ENCODE assay signal across 14 cellular contexts in the genomic region with DNA sequence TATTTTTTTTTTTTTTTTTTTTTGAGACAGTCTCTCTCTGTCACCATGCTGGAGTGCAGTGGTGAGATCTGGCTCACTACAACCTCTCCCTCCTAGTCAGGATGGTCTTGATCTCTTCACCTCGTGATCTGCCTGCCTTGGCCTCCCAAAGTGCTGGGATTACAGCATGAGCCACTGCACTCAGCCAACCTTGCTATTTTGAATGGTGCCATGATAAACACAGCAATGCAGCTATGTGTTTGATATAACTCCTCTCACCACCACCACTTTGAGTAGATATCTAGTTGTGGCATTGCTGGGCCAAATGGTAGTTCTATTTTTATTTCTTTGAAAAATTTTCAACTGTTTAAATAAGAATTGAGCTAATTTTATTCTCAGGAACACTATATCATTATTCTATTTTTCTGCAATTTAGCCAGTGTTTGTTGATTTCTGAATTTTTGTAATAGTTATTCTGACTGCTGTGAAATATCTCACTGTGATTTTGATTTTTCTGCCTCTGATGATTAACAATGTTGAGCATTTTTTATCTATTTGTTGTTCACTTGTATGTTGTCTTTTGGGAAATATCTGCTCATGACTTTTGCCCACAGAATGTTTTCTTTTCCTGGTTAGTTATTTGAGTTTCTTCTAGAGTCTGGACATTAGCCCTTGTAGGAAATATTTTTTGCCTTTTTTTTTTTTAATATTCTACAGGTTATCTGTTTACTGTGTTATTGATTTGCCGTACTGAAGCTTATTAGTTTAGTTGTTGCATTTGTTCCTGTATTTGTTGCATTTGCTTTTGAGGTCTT.
"Had no signal": no experiment of that assay in that cellular context is flagged by ENCODE, and none has a peak within 500 bp of the region (broad histone marks: within the 10 kb centered on the region; RNA-seq: fewer than 3 reads in every experiment).

No MANE protein-coding gene starts in this region.

- H3K27me3 Mint-ChIP-seq: activated T-cell treated with anti-CD3 and anti-CD28 coated beads, Interleukin-2, amount 50 U/mL, for 24 hours; naive thymus-derived CD8-positive, alpha-beta T cell; progenitor cell of endocrine pancreas had no signal

- H3K36me3 Mint-ChIP-seq: naive thymus-derived CD8-positive, alpha-beta T cell; stimulated activated effector memory CD8-positive, alpha-beta T cell treated with anti-CD3 and anti-CD28 coated beads, Interleukin-12 subunit alpha, Interleukin-12 subunit beta, amount 100 ng/mL, for 72 hours had no signal

- DNase-seq: activated naive CD4-positive, alpha-beta T cell; activated T-cell treated with anti-CD3 and anti-CD28 coated beads, Interleukin-2, amount 50 U/mL, for 24 hours; anterior cingulate cortex; hypothalamus; kidney glomerular epithelial cell; naive thymus-derived CD8-positive, alpha-beta T cell; right cardiac atrium; substantia nigra; transverse colon had no signal

- H3K4me1 ChIP-seq: esophagus muscularis mucosa had no signal

- H3K9me3 ChIP-seq: esophagus muscularis mucosa, transverse colon had no signal

- H3K4me3 ChIP-seq: esophagus muscularis mucosa, smooth muscle cell, transverse colon had no signal

- H3K27me3 ChIP-seq: esophagus muscularis mucosa, transverse colon had no signal

- H3K27ac Mint-ChIP-seq: activated T-cell treated with anti-CD3 and anti-CD28 coated beads, Interleukin-2, amount 50 U/mL, for 24 hours; progenitor cell of endocrine pancreas; stimulated activated effector memory CD8-positive, alpha-beta T cell treated with anti-CD3 and anti-CD28 coated beads, Interleukin-12 subunit alpha, Interleukin-12 subunit beta, amount 100 ng/mL, for 72 hours had no signal

- H3K9me3 Mint-ChIP-seq: activated T-cell treated with anti-CD3 and anti-CD28 coated beads, Interleukin-2, amount 50 U/mL, for 24 hours; naive thymus-derived CD8-positive, alpha-beta T cell had no signal

- H3K27ac ChIP-seq: esophagus muscularis mucosa, transverse colon had no signal

- H3K36me3 ChIP-seq: esophagus muscularis mucosa, transverse colon had no signal

- ATAC-seq: activated CD4-positive, CD25-positive, alpha-beta regulatory T cell treated with anti-CD3 and anti-CD28 coated beads, Interleukin-2, amount 50 U/mL, for 24 hours; stimulated activated effector memory CD8-positive, alpha-beta T cell treated with anti-CD3 and anti-CD28 coated beads, Interleukin-12 subunit alpha, Interleukin-12 subunit beta, amount 100 ng/mL, for 72 hours had no signal

- H3K4me3 Mint-ChIP-seq: activated T-cell treated with anti-CD3 and anti-CD28 coated beads, Interleukin-2, amount 50 U/mL, for 24 hours had no signal
